In genomic region chr17:1558401-1558800, GRCh38 we compare ENCODE assay signal across 22 cellular contexts.
"Had no signal": no experiment of that assay in that cellular context is flagged by ENCODE, and none has a peak within 500 bp of the region (broad histone marks: within the 10 kb centered on the region; RNA-seq: fewer than 3 reads in every experiment).

No MANE protein-coding gene starts in this region.

- H3K27me3 Mint-ChIP-seq: activated naive CD4-positive, alpha-beta T cell treated with anti-CD3 and anti-CD28 coated beads, Interleukin-2, amount 50 U/mL, for 24 hours; naive thymus-derived CD8-positive, alpha-beta T cell had no signal

- H3K27me3 ChIP-seq: brain microvascular endothelial cell, gastrocnemius medialis, ovary, thyroid gland had no signal

- H3K27ac Mint-ChIP-seq: activated naive CD4-positive, alpha-beta T cell treated with anti-CD3 and anti-CD28 coated beads, Interleukin-2, amount 50 U/mL, for 24 hours; mesothelial cell of epicardium had no signal

- DNase-seq: activated CD4-positive, alpha-beta T cell treated with anti-CD3 and anti-CD28 coated beads, Interleukin-2, amount 50 U/mL, for 1 hour; activated CD4-positive, CD25-positive, alpha-beta regulatory T cell treated with anti-CD3 and anti-CD28 coated beads, Interleukin-2, amount 50 U/mL, for 72 hours; activated gamma-delta T cell treated with Interleukin-2 at 50 U/mL for 16 hours; activated T-cell treated with anti-CD3 and anti-CD28 coated beads, Interleukin-2, amount 50 U/mL, for 1 hour; anterior cingulate cortex; brain microvascular endothelial cell; caudate nucleus; dermis blood vessel endothelial cell; effector CD8-positive, alpha-beta T cell; gastrocnemius medialis; head of caudate nucleus; hypothalamus; left ventricle myocardium inferior; naive thymus-derived CD8-positive, alpha-beta T cell; ovary; stimulated activated CD4-positive, alpha-beta T cell treated with anti-CD3 and anti-CD28 coated beads, Interleukin-4, amount 100 ng/mL, for 24 hours; stimulated activated naive CD8-positive, alpha-beta T cell treated with anti-CD3 and anti-CD28 coated beads, Interleukin-15, Interleukin-2, amounts not matched to agents 100 U/mL and 50 U/mL, for 24 hours; T-helper 2 cell; thyroid gland had no signal

- H3K4me3 Mint-ChIP-seq: activated naive CD4-positive, alpha-beta T cell treated with anti-CD3 and anti-CD28 coated beads, Interleukin-2, amount 50 U/mL, for 24 hours; mesothelial cell of epicardium had no signal

- H3K4me3 ChIP-seq: gastrocnemius medialis, left ventricle myocardium inferior, ovary, prostate gland, thyroid gland had no signal

- H3K9me3 ChIP-seq: gastrocnemius medialis, left ventricle myocardium inferior, ovary, prostate gland, thyroid gland had no signal

- H3K9me3 Mint-ChIP-seq: activated naive CD4-positive, alpha-beta T cell treated with anti-CD3 and anti-CD28 coated beads, Interleukin-2, amount 50 U/mL, for 24 hours; mesothelial cell of epicardium; naive thymus-derived CD8-positive, alpha-beta T cell had no signal

- H3K27ac ChIP-seq: brain microvascular endothelial cell, gastrocnemius medialis, left ventricle myocardium inferior, ovary had no signal

- H3K36me3 ChIP-seq: ovary, prostate gland, thyroid gland had no signal
